ENCODE assay signal across 1 cellular context in genomic region chr12:75452675-75453330, GRCh38.
TF ChIP-seq lines count a peak whose summit lies in the region.

No MANE protein-coding gene starts in this region.

TF ChIP-seq in IMR-90, 13 proteins besides CTCF, POLR2A, EP300 and RAD21:
- no peak for TF ChIP-seq FOS (IDR thresholded peaks at IDR 0.05; ENCODE audit: low read depth, low read length)
- no peak for TF ChIP-seq MAZ (IDR thresholded peaks at IDR 0.05; ENCODE audit: borderline replicate concordance, low read depth, low read length)
- TF ChIP-seq CHD1 (IDR thresholded peaks at IDR 0.05; ENCODE audit: low read depth, low read length): no peak
- no peak for TF ChIP-seq CEBPB (IDR thresholded peaks at IDR 0.05; ENCODE audit: low read depth, low read length)
- no peak for TF ChIP-seq ELK1 (IDR thresholded peaks at IDR 0.05; ENCODE audit: borderline replicate concordance, low read depth, low read length)
- TF ChIP-seq NFE2L2 (IDR thresholded peaks at IDR 0.05; ENCODE audit: low read depth, low read length): no peak
- TF ChIP-seq SMC3 (IDR thresholded peaks at IDR 0.05; ENCODE audit: low read depth, low read length): no peak
- TF ChIP-seq RCOR1 (IDR thresholded peaks at IDR 0.05; ENCODE audit: insufficient replicate concordance, low read length): no peak
- TF ChIP-seq MAFK (IDR thresholded peaks at IDR 0.05; ENCODE audit: low read depth, low read length): no peak
- TF ChIP-seq USF2 (IDR thresholded peaks at IDR 0.05; ENCODE audit: low read depth, low read length): no peak
- TF ChIP-seq MXI1 (IDR thresholded peaks at IDR 0.05; ENCODE audit: borderline replicate concordance, low read depth, low read length): no peak
- no peak for TF ChIP-seq RFX5 (IDR thresholded peaks at IDR 0.05; ENCODE audit: low read depth, low read length)
- TF ChIP-seq BHLHE40 (IDR thresholded peaks at IDR 0.05; ENCODE audit: low read depth, low read length): no peak
TF ChIP-seq in IMR-90: peak in this region for 0.
